In the genomic region with DNA sequence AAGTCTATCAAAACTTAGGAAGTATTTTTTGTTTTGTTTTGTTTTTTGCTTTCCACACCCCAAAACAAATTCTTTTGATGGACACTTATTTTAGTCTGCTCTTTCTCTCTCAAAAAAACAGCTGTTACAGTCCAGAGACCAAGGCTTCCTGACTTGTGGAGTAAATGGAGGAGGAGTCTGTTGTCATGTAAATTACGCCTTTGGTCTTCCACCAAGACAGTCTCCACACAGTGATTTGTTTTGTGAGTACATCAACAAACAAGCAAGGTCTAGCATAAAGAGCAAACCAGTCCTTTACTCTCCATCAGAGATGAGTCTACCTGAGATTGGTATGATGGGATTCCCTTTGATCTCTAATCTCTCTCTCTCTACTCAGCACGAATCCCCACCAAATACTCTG, we compare ENCODE assay signal across 27 cellular contexts.
DNase-seq lines count a peak whose midpoint lies in the region; ATAC-seq, FAIRE-seq and TF ChIP-seq lines count a peak whose summit lies in the region.
"Had no signal": no experiment of that assay in that cellular context is flagged by ENCODE, and none has a peak within 500 bp of the region (broad histone marks: within the 10 kb centered on the region; RNA-seq: fewer than 3 reads in every experiment).

No MANE protein-coding gene starts in this region.

- no peak overlapping the region for H2BK120ac ChIP-seq in H1 (replicated peaks; ENCODE audit: low read depth, low read length)

- intact Hi-C loops in thyroid gland (cut with DNase I) = no loop called here
- intact Hi-C loops in testis (cut with DNase I; ENCODE audit: low total_unique reads) = no loop called here

- H2BK12ac ChIP-seq in H1 (ENCODE audit: low read depth, low read length) = no peak overlapping the region

- H3K27ac ChIP-seq in H1 (ENCODE audit: low read depth, low read length) = no peak overlapping the region
- peak overlapping the region; percentile 60 to 68 (median 63) for H3K27ac ChIP-seq in thyroid gland
- no peak overlapping the region for H3K27ac ChIP-seq in testis
- H3K27ac ChIP-seq: BLaER1, HL-60, KMS-11, RWPE1 had no signal

- H3K23me2 ChIP-seq in H1 (ENCODE audit: low read depth, low read length) = no peaks in the 10 kb centered on the region; the same call in 1 of the 2 replicates

- H3K36me3 ChIP-seq in H1 (ENCODE audit: control insufficient read depth in 2 of 4, insufficient read depth in 4 of 4, low read length in 3 of 4) (no peaks in the 10 kb centered on the region), thyroid gland (no peaks in the 10 kb centered on the region), testis (ENCODE audit: low read depth, missing control alignments) (no peaks in the 10 kb centered on the region)
- H3K36me3 ChIP-seq: BLaER1 had no signal

- DNase-seq in NCI-H748 (lab: John Stamatoyannopoulos, UW; ENCODE audit: unreplicated experiment) (peak; percentile 44), NCI-H748 treated with DMSO at 0.1 percent for 48 hours (lab: John Stamatoyannopoulos, UW) (no peak), NCI-H345 (lab: John Stamatoyannopoulos, UW) (peak; percentile 37), H1 (ENCODE audit: low read depth in 1 of 2, low spot score in 2 of 2) (no peak), thyroid gland (no peak), activated T-cell treated with anti-CD3 and anti-CD28 coated beads for 4 hours (no peak), testis (no peak)
- DNase-seq: CD4-positive, CD25-positive, alpha-beta regulatory T cell; DMS53; GOT3; NCI-H1092 treated with DMSO at 0.1 percent for 48 hours; NCI-H1694; NCI-H2029 treated with DMSO at 0.1 percent for 48 hours; NCI-H2171; NCI-H226; NCI-H524; SHP77; T-cell had no signal

- H2BK5ac ChIP-seq in H1 (ENCODE audit: low read depth, low read length) = no peak overlapping the region

- no peak overlapping the region for H3K56ac ChIP-seq in H1 (replicated peaks; ENCODE audit: insufficient read length, low read depth, low read length)

- TF ChIP-seq EP300 in H1 (IDR thresholded peaks at IDR 0.05; ENCODE audit: borderline replicate concordance in 1 of 2, low read depth in 2 of 2, low read length in 2 of 2) = no peak

- H3K27me3 ChIP-seq in H1 (replicated peaks in 1 of 4; ENCODE audit: control insufficient read depth in 3 of 4, extremely low read depth in 1 of 4, insufficient read depth in 3 of 4, low read length in 3 of 4) (no peaks in the 10 kb centered on the region), thyroid gland (no peaks in the 10 kb centered on the region), testis (no peaks in the 10 kb centered on the region)
- H3K27me3 ChIP-seq: BLaER1 had no signal

- H3K4me2 ChIP-seq in H1 (ENCODE audit: insufficient read depth in 1 of 2, low read depth in 2 of 2, low read length in 2 of 2) = no peak overlapping the region
- H3K4me2 ChIP-seq: BLaER1, KMS-11 had no signal

- H3K4me1 ChIP-seq in H1 (replicated peaks in 1 of 4; ENCODE audit: control insufficient read depth in 3 of 4, insufficient read depth in 4 of 4, low read length in 3 of 4) (peaks cover 0 to 8% (median 0%) of the 10 kb centered on the region in 4 experiments; a peak in 3 of 7 replicates), thyroid gland (peaks cover 27 to 31% of the 10 kb centered on the region in 2 donors), testis (no peaks in the 10 kb centered on the region)

- H3K4ac ChIP-seq in H1 (replicated peaks; ENCODE audit: insufficient read length, low read depth, low read length) = no peak overlapping the region

- H4K91ac ChIP-seq in H1 (replicated peaks; ENCODE audit: insufficient read length, low read length) = no peak overlapping the region

- no peak for ATAC-seq in GM18498 (IDR thresholded peaks at IDR 0.05; ENCODE audit: unreplicated experiment)
- ATAC-seq: HCT116, Panc1, T-cell had no signal

- H2AK5ac ChIP-seq in H1 (ENCODE audit: low read depth, low read length) = no peak overlapping the region

- no peak overlapping the region for H3K23ac ChIP-seq in H1 (ENCODE audit: insufficient read length)

- no peak for TF ChIP-seq POLR2A in H1 (IDR thresholded peaks at IDR 0.05; ENCODE audit: control extremely low read depth in 1 of 2, low read depth in 2 of 2, low read length in 2 of 2)
- no peak for TF ChIP-seq POLR2A in thyroid gland (IDR thresholded peaks at IDR 0.05)
- no peak for TF ChIP-seq POLR2A in testis (IDR thresholded peaks at IDR 0.05)

- H3K4me3 ChIP-seq in H1 (ENCODE audit: extremely low read depth in 1 of 4, insufficient read depth in 2 of 4, low read depth in 3 of 4, low read length in 4 of 4) (no peak overlapping the region), thyroid gland (replicated peaks in 1 of 3) (no peak overlapping the region), testis (no peak overlapping the region)
- H3K4me3 ChIP-seq: BLaER1 had no signal

- peak; percentile 68 for FAIRE-seq in H1 (lab: Jason Lieb, UNC)
- FAIRE-seq: A204.1, G401.6 had no signal

- no peaks in the 10 kb centered on the region for H3K9me3 ChIP-seq in H1 (ENCODE audit: insufficient read depth in 2 of 2, low read depth in 1 of 2, low read length in 1 of 2)
- H3K9me3 ChIP-seq in thyroid gland = no peaks in the 10 kb centered on the region
- no peaks in the 10 kb centered on the region for H3K9me3 ChIP-seq in testis

- POLR2A ChIA-PET in H1 (lab: Charles Lee; ENCODE audit: partially characterized antibody) = no interaction called here

- TF ChIP-seq RAD21 in H1 (IDR thresholded peaks at IDR 0.05 in 1 of 2, conservative IDR thresholded peaks at IDR 0.05 in 1 of 2; ENCODE audit: low read depth in 2 of 2, low read length in 2 of 2) = no peak

- H3K9ac ChIP-seq in H1 (replicated peaks in 1 of 4; ENCODE audit: extremely low read depth in 1 of 4, low read depth in 3 of 4, low read length in 3 of 4) = no peak overlapping the region
- H3K9ac ChIP-seq: BLaER1, KMS-11 had no signal

- no peak overlapping the region for H3K18ac ChIP-seq in H1 (ENCODE audit: extremely low read depth, low read length)

- no peak overlapping the region for H2BK15ac ChIP-seq in H1 (ENCODE audit: low read length)

- H4K5ac ChIP-seq in H1 (ENCODE audit: insufficient read length, low read depth, low read length) = no peak overlapping the region

- CTCF ChIA-PET in H1 (lab: Charles Lee; ENCODE audit: partially characterized antibody) = no interaction called here

- H2AFZ ChIP-seq in H1 (ENCODE audit: low read length) = no peak overlapping the region

- no peak overlapping the region for H4K8ac ChIP-seq in H1 (ENCODE audit: extremely low read depth, insufficient read depth, low read length)

- no peaks in the 10 kb centered on the region for H3K79me1 ChIP-seq in H1 (ENCODE audit: low read depth, low read length)

- no peak overlapping the region for H3K14ac ChIP-seq in H1 (ENCODE audit: insufficient read length)

- no peaks in the 10 kb centered on the region for H3K79me2 ChIP-seq in H1 (ENCODE audit: control insufficient read depth in 1 of 2, insufficient read depth in 2 of 2, low read length in 2 of 2)

- WGBS in H1 (ENCODE audit: extremely low coverage in 1 of 2, insufficient coverage in 1 of 2, insufficient read length in 1 of 2, insufficient replicate concordance in 2 of 2, low coverage in 1 of 2, low lambda C conversion rate in 2 of 2, missing lambda C conversion rate in 1 of 2), 2 experiments = 63% methylated on average over 2 of the region's 2 CpGs; no CpG with 5 or more reads in 1 of the 2 experiments
- WGBS in thyroid gland, 2 donors = 72 to 79% methylated on average over 2 of the region's 2 CpGs
- 85 to 94% methylated on average over 2 of the region's 2 CpGs for WGBS in testis, 2 donors

- H4K20me1 ChIP-seq in H1 (replicated peaks in 1 of 2; ENCODE audit: control insufficient read depth in 1 of 2, insufficient read depth in 2 of 2, low read length in 2 of 2) = no peaks in the 10 kb centered on the region
- H4K20me1 ChIP-seq: BLaER1 had no signal

- TF ChIP-seq CTCF in H1 (IDR thresholded peaks at IDR 0.05; ENCODE audit: control extremely low read depth in 1 of 3, insufficient read depth in 1 of 3, low read depth in 1 of 3, low read length in 3 of 3) = no peak
- TF ChIP-seq CTCF in thyroid gland (IDR thresholded peaks at IDR 0.05) = no peak
- TF ChIP-seq CTCF in testis (IDR thresholded peaks at IDR 0.05) = no peak

- no peak overlapping the region for H2BK20ac ChIP-seq in H1 (ENCODE audit: low read length)

TF ChIP-seq in H1, 55 proteins besides CTCF, POLR2A, EP300 and RAD21:
- TF ChIP-seq BCL11A (IDR thresholded peaks at IDR 0.05; ENCODE audit: low read depth in 2 of 2, low read length in 2 of 2) = no peak
TF ChIP-seq in H1: peak in this region for 0.

Comparison
In these comparisons a context has a peak if more than half of its experiments do, and no peak if none do; other contexts are left out.
1. DNase-seq: peak in NCI-H748 (single experiment) and NCI-H345 (single experiment); none in NCI-H748 treated with DMSO at 0.1 percent for 48 hours (single experiment), H1 (0 of 2), thyroid gland (0 of 2), activated T-cell treated with anti-CD3 and anti-CD28 coated beads for 4 hours (single experiment) and testis (single experiment).
2. H3K27ac ChIP-seq: peak in thyroid gland (3 of 3); none in H1 (single experiment) and testis (0 of 2).